In genomic region chr1:218164111-218164929, GRCh38 we compare ENCODE assay signal across 1 cellular context.
A peak's percentile ranks its signal among the peaks of the same experiment; 100 is the strongest.
TF ChIP-seq lines count a peak whose summit lies in the region.

No MANE protein-coding gene starts in this region.

TF ChIP-seq in HEK293, 187 proteins besides CTCF, POLR2A, EP300 and RAD21 (continued from another document and continues in another):
- TF ChIP-seq ZBTB26 (tag by site-specific recombination; optimal IDR thresholded peaks at IDR 0.05) (peak; percentile 78), AEBP2 (tag by site-specific recombination; IDR thresholded peaks at IDR 0.05; ENCODE audit: borderline replicate concordance) (no peak), ZNF169 (tag by site-specific recombination; IDR thresholded peaks at IDR 0.05) (no peak), ZNF558 (tag by site-specific recombination; IDR thresholded peaks at IDR 0.05) (no peak), ZNF311 (tag by site-specific recombination; IDR thresholded peaks at IDR 0.05; ENCODE audit: borderline replicate concordance) (no peak), IKZF3 (tag by site-specific recombination; IDR thresholded peaks at IDR 0.05) (no peak), ZNF704 (tag by site-specific recombination; IDR thresholded peaks at IDR 0.05) (no peak), ZNF175 (tag by site-specific recombination; IDR thresholded peaks at IDR 0.05) (no peak), GLI4 (tag by site-specific recombination; IDR thresholded peaks at IDR 0.05) (no peak), ZNF23 (tag by site-specific recombination; IDR thresholded peaks at IDR 0.05; ENCODE audit: borderline replicate concordance) (no peak), PRDM10 (tag by site-specific recombination; IDR thresholded peaks at IDR 0.05) (no peak), ZNF155 (tag by site-specific recombination; IDR thresholded peaks at IDR 0.05) (no peak), ZNF24 (tag by site-specific recombination; IDR thresholded peaks at IDR 0.05) (no peak), SP7 (tag by site-specific recombination; IDR thresholded peaks at IDR 0.05) (0 out of 2 replicates have a peak, but pooled peaks have one; percentile 15), KLF1 (tag by site-specific recombination; IDR thresholded peaks at IDR 0.05) (peak; percentile 65), ZNF501 (tag by site-specific recombination; IDR thresholded peaks at IDR 0.05) (no peak), ZNF600 (tag by site-specific recombination; IDR thresholded peaks at IDR 0.05) (peak; percentile 69; the same call in 1 of the 2 replicates), ZNF624 (tag by site-specific recombination; IDR thresholded peaks at IDR 0.05) (no peak), HIC1 (tag by site-specific recombination; IDR thresholded peaks at IDR 0.05) (no peak), ZNF585B (tag by site-specific recombination; IDR thresholded peaks at IDR 0.05) (no peak), ZNF513 (tag by site-specific recombination; IDR thresholded peaks at IDR 0.05) (no peak), KLF17 (tag by site-specific recombination; IDR thresholded peaks at IDR 0.05) (no peak), ZNF391 (tag by site-specific recombination; IDR thresholded peaks at IDR 0.05; ENCODE audit: borderline replicate concordance, low read depth) (no peak), ZBTB21 (tag by site-specific recombination; IDR thresholded peaks at IDR 0.05) (no peak), GLI2 (tag by site-specific recombination; IDR thresholded peaks at IDR 0.05; ENCODE audit: borderline replicate concordance, low read depth) (no peak), ZNF623 (tag by site-specific recombination; IDR thresholded peaks at IDR 0.05) (no peak), REST (tag by site-specific recombination; IDR thresholded peaks at IDR 0.05) (no peak), ZXDB (tag by site-specific recombination; IDR thresholded peaks at IDR 0.05) (no peak), ZNF221 (tag by site-specific recombination; IDR thresholded peaks at IDR 0.05; ENCODE audit: borderline replicate concordance) (no peak), SP3 (tag by site-specific recombination; IDR thresholded peaks at IDR 0.05) (no peak), ZNF701 (tag by site-specific recombination; IDR thresholded peaks at IDR 0.05) (no peak), ZNF530 (tag by site-specific recombination; IDR thresholded peaks at IDR 0.05; ENCODE audit: low read depth) (no peak), ZNF19 (tag by site-specific recombination; IDR thresholded peaks at IDR 0.05; ENCODE audit: low read depth) (no peak), ZNF610 (tag by site-specific recombination; IDR thresholded peaks at IDR 0.05; ENCODE audit: borderline replicate concordance) (no peak; the same call in 1 of the 2 replicates), KLF10 (tag by site-specific recombination; IDR thresholded peaks at IDR 0.05) (no peak), ZNF776 (tag by site-specific recombination; IDR thresholded peaks at IDR 0.05; ENCODE audit: borderline replicate concordance) (no peak), ZNF544 (tag by site-specific recombination; IDR thresholded peaks at IDR 0.05) (no peak), ZNF660 (tag by site-specific recombination; IDR thresholded peaks at IDR 0.05) (no peak), ZNF248 (tag by site-specific recombination; IDR thresholded peaks at IDR 0.05) (no peak), ZNF518A (tag by site-specific recombination; conservative IDR thresholded peaks at IDR 0.05; ENCODE audit: low read depth) (no peak), ZNF16 (tag by site-specific recombination; IDR thresholded peaks at IDR 0.05; ENCODE audit: low read depth) (no peak)
